Comparison of ENCODE assay signal across 11 cellular contexts in the genomic region with DNA sequence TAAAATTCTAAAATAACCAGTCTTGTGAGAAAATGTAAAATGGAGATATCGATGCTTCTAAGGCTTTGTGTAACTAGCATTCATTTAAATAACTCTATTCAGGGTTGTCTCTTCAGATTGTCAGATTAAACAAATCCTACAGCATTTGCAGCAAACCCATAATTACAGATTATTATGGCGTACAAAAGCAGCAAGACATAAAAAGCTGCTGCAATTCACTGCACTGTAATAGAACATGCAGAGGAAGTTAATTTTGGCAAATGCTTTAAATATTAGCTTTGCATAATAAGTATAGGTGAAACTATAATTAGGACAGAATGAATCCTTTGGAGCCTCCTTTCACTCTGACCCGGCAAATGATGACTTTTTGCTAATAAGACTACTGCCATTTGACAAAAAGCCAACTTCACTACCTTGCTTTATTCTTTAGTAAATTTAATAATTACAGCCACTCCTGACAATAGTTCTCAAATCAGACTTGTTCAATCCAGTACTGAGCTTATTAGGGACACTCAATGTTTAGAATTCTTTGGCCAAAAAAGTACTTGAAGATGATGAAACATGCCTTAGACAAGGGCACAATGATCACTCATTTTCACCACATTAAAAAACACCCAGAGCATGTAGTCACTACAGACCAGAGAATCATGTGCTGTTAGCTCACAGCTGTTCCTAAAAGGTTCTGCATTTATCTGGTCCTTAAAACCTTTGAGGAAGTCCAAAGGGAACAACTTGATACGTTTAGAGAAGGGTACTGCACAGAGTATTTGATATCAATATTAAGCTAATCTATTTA.
DNase-seq lines count a peak whose midpoint lies in the region; ATAC-seq, FAIRE-seq and TF ChIP-seq lines count a peak whose summit lies in the region.
"Had no signal": no experiment of that assay in that cellular context is flagged by ENCODE, and none has a peak within 500 bp of the region (broad histone marks: within the 10 kb centered on the region; RNA-seq: fewer than 3 reads in every experiment).

No MANE protein-coding gene starts in this region.

- intact Hi-C loops in stomach (cut with DNase I; ENCODE audit: low total_unique reads), result no loop called here

- CTCF ChIA-PET in AG04449 (lab: Yijun Ruan, JAX), result no interaction called here

- DNase-seq in AG04449 (ENCODE audit: low read depth, low spot score) (peak; percentile 41), HCEC 1CT (peak; percentile 61), NCI-H2171 (lab: John Stamatoyannopoulos, UW) (peak; percentile 3), fibroblast of peridontal ligament (ENCODE audit: extremely low read depth) (peak; percentile 64), stomach (no peak), H54 (ENCODE audit: insufficient read length, low spot score) (no peak)
- no peak for DNase-seq in effector CD4-positive, alpha-beta T cell
- DNase-seq: activated CD8-positive, alpha-beta memory T cell treated with anti-CD3 and anti-CD28 coated beads for 24 hours; T-helper 9 cell had no signal

- TF ChIP-seq CTCF in AG04449 (IDR thresholded peaks at IDR 0.05; ENCODE audit: insufficient read depth, low read length, missing control alignments), result no peak
- no peak for TF ChIP-seq CTCF in stomach (IDR thresholded peaks at IDR 0.05)

- TF ChIP-seq POLR2A in stomach (IDR thresholded peaks at IDR 0.05) (no peak), H54 (IDR thresholded peaks at IDR 0.05; ENCODE audit: low read depth, low read length) (no peak)

- POLR2A ChIA-PET in AG04449 (lab: Yijun Ruan, JAX), result no interaction called here

- WGBS in stomach, 5 donors, result 74 to 83% (median 78%) methylated on average over 4 of the region's 4 CpGs

- peaks cover 0 to 68% (median 37%) of the 10 kb centered on the region in 4 donors for H3K36me3 ChIP-seq in stomach

- H3K9me3 ChIP-seq in stomach, result no peaks in the 10 kb centered on the region

- H3K4me1 ChIP-seq in stomach, result peaks cover 0 to 10% (median 0%) of the 10 kb centered on the region in 4 donors
- H3K4me1 ChIP-seq: foreskin keratinocyte had no signal

- no peak for FAIRE-seq in H54 (lab: Jason Lieb, UNC)

- H3K27ac ChIP-seq in stomach, result no peak overlapping the region
- H3K27ac ChIP-seq: foreskin keratinocyte had no signal

- ATAC-seq in GM19463 (IDR thresholded peaks at IDR 0.05; ENCODE audit: unreplicated experiment), result no peak
- ATAC-seq: foreskin keratinocyte had no signal

- no peaks in the 10 kb centered on the region for H3K27me3 ChIP-seq in stomach
- H3K27me3 ChIP-seq: foreskin keratinocyte had no signal

- TF ChIP-seq EP300 in stomach (IDR thresholded peaks at IDR 0.05), result no peak

- H3K4me3 ChIP-seq in AG04449 (ENCODE audit: low read depth, low read length) (no peak overlapping the region), stomach (no peak overlapping the region)

Comparison
In these comparisons a context has a peak if more than half of its experiments do, and no peak if none do; other contexts are left out.
1. DNase-seq: peak in AG04449 (single experiment), HCEC 1CT (single experiment), NCI-H2171 (single experiment) and fibroblast of peridontal ligament (single experiment); none in stomach (single experiment), H54 (single experiment) and effector CD4-positive, alpha-beta T cell (single experiment).